Comparison of ENCODE assay signal across 15 cellular contexts in genomic region chr6:41718828-41719227, GRCh38. TPM values are rescaled to one million over a fixed set of nuclear protein-coding genes. Genes with fewer than 3 reads are reported as not detected.
"Had no signal": no experiment of that assay in that cellular context is flagged by ENCODE, and none has a peak within 500 bp of the region (broad histone marks: within the 10 kb centered on the region; RNA-seq: fewer than 3 reads in every experiment).

No MANE protein-coding gene starts in this region.

- H3K27ac ChIP-seq: tibial artery, vagina had no signal

- ATAC-seq: activated CD8-positive, alpha-beta memory T cell treated with anti-CD3 and anti-CD28 coated beads, Interleukin-2, amount 10 ng/mL, durations not matched to agents 7 days and 5 days; left lobe of liver; T-helper 17 cell had no signal

- H3K36me3 ChIP-seq: tibial artery, vagina had no signal

- H3K4me3 Mint-ChIP-seq: activated CD8-positive, alpha-beta memory T cell treated with anti-CD3 and anti-CD28 coated beads, Interleukin-2, amount 10 ng/mL, durations not matched to agents 7 days and 5 days; activated naive CD4-positive, alpha-beta T cell treated with anti-CD3 and anti-CD28 coated beads, Interleukin-2, amount 50 U/mL, for 24 hours; activated T-cell treated with anti-CD3 and anti-CD28 coated beads, Interleukin-2, amount 50 U/mL, for 24 hours; nephron progenitor cell; T-helper 17 cell had no signal

- H3K9me3 ChIP-seq: tibial artery, vagina had no signal

- DNase-seq: activated CD8-positive, alpha-beta memory T cell treated with anti-CD3 and anti-CD28 coated beads, Interleukin-2, amount 10 ng/mL, durations not matched to agents 7 days and 5 days; activated effector memory CD4-positive, alpha-beta T cell treated with Interleukin-2 at 50 U/mL for 16 hours; activated T-cell treated with anti-CD3 and anti-CD28 coated beads, Interleukin-2, amount 50 U/mL, for 24 hours; erythroblast; hypothalamus; mesenchymal stem cell; nephron progenitor cell; stimulated activated CD4-positive, alpha-beta T cell treated with anti-CD3 and anti-CD28 coated beads, Interleukin-2, amount 100 ng/mL, for 48 hours; stimulated activated CD8-positive, alpha-beta memory T cell treated with anti-CD3 and anti-CD28 coated beads, Interleukin-4, amount 100 ng/mL, for 48 hours; T-helper 17 cell; tibial artery had no signal

- H3K4me3 ChIP-seq: tibial artery, vagina had no signal

- H3K27me3 Mint-ChIP-seq: activated CD8-positive, alpha-beta memory T cell treated with anti-CD3 and anti-CD28 coated beads, Interleukin-2, amount 10 ng/mL, durations not matched to agents 7 days and 5 days; activated naive CD4-positive, alpha-beta T cell treated with anti-CD3 and anti-CD28 coated beads, Interleukin-2, amount 50 U/mL, for 24 hours; activated T-cell treated with anti-CD3 and anti-CD28 coated beads, Interleukin-2, amount 50 U/mL, for 24 hours; T-helper 17 cell had no signal

- H3K9me3 Mint-ChIP-seq: activated naive CD4-positive, alpha-beta T cell treated with anti-CD3 and anti-CD28 coated beads, Interleukin-2, amount 50 U/mL, for 24 hours; activated T-cell treated with anti-CD3 and anti-CD28 coated beads, Interleukin-2, amount 50 U/mL, for 24 hours; nephron progenitor cell had no signal

- H3K27me3 ChIP-seq: tibial artery, vagina had no signal

- H3K27ac Mint-ChIP-seq: activated CD8-positive, alpha-beta memory T cell treated with anti-CD3 and anti-CD28 coated beads, Interleukin-2, amount 10 ng/mL, durations not matched to agents 7 days and 5 days; activated naive CD4-positive, alpha-beta T cell treated with anti-CD3 and anti-CD28 coated beads, Interleukin-2, amount 50 U/mL, for 24 hours; activated T-cell treated with anti-CD3 and anti-CD28 coated beads, Interleukin-2, amount 50 U/mL, for 24 hours; nephron progenitor cell; T-helper 17 cell had no signal

- H3K36me3 Mint-ChIP-seq: activated CD8-positive, alpha-beta memory T cell treated with anti-CD3 and anti-CD28 coated beads, Interleukin-2, amount 10 ng/mL, durations not matched to agents 7 days and 5 days; activated naive CD4-positive, alpha-beta T cell treated with anti-CD3 and anti-CD28 coated beads, Interleukin-2, amount 50 U/mL, for 24 hours had no signal

RNA-seq across cellular contexts. Expression of gene PGC, which starts 28.4 kb away (rescaled TPM):
- total RNA-seq: activated CD8-positive, alpha-beta memory T cell treated with anti-CD3 and anti-CD28 coated beads, Interleukin-2, amount 10 ng/mL, durations not matched to agents 7 days and 5 days; osteoblast; T-helper 17 cell had no signal
